In the genomic region with DNA sequence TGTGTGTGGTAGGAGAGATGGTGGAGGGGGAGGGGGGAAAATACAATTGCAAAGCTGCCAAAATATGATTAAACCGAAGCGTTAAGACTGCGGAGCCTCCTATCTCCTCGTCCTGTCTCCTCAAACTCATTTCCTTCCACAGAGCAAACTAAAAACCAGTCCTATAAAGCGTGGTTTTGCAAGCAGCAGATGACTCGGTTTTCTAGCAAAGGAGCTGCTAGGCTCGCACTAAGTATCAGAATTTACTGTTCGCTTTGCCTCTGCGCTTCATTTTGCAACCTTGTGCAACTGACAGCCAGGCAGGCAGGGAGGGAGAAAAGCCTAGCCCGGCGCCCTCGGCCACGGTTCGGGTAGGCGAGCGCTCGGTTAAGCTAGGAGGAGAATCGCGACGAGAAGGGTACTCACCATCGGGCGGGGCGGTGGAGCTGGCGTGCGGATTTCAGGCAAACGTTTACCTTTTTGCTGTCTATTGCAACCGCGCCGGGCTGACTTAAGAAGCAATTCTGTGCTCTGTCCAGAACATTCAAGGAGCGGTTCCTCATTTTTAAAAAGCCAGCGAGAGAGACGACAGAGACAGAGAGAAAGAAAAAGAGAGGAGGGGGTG, we compare ENCODE assay signal across 8 cellular contexts. TPM values are rescaled to one million over a fixed set of nuclear protein-coding genes. Genes with fewer than 3 reads are reported as not detected.
DNase-seq lines count a peak whose midpoint lies in the region; ATAC-seq and TF ChIP-seq lines count a peak whose summit lies in the region.

No MANE protein-coding gene starts in this region.

- peak overlapping the region; percentile 45 for H3K56ac ChIP-seq in mesendoderm (ENCODE audit: low read length)

- H3K79me2 ChIP-seq in mesendoderm (ENCODE audit: control insufficient read depth, insufficient read depth, low read length): no peaks in the 10 kb centered on the region

- no peak overlapping the region for H3K27ac ChIP-seq in mesendoderm (ENCODE audit: low read depth, low read length)

- peak overlapping the region; percentile 98 for H3K27ac Mint-ChIP-seq in Calu3 (ENCODE audit: unreplicated experiment)

- H3K4me3 Mint-ChIP-seq in Calu3 (ENCODE audit: low read depth, unreplicated experiment): no peak overlapping the region

- DNase-seq in Calu3 (no peak), NB4 (ENCODE audit: low read depth) (peak; percentile 95), cerebellar cortex (ENCODE audit: low spot score) (peak; percentile 50), mesendoderm (peak; percentile 34), KG1 (lab: John Stamatoyannopoulos, UW) (no peak)
- DNase-seq in stimulated activated naive CD4-positive, alpha-beta T cell treated with Interleukin-2 at 50 U/mL for 16 hours (lab: John Stamatoyannopoulos, UW): no peak

- no peaks in the 10 kb centered on the region for H3K36me3 ChIP-seq in mesendoderm (ENCODE audit: control insufficient read depth, insufficient read depth, low read length)

- H2BK15ac ChIP-seq in mesendoderm (replicated peaks; ENCODE audit: low read depth): no peak overlapping the region

- H3K4me1 Mint-ChIP-seq in Calu3 (ENCODE audit: low read depth, unreplicated experiment): peaks cover 40% of the 10 kb centered on the region

- no peaks in the 10 kb centered on the region for H3K27me3 Mint-ChIP-seq in Calu3 (ENCODE audit: unreplicated experiment)

- H3K9me3 Mint-ChIP-seq in Calu3 (ENCODE audit: low read depth, unreplicated experiment): no peaks in the 10 kb centered on the region

- peaks cover 98% of the 10 kb centered on the region for H3K36me3 Mint-ChIP-seq in Calu3 (ENCODE audit: insufficient read depth, unreplicated experiment)

- TSS peak; percentile 23 for BruUV-seq in Calu3 (replicated peaks; lab: Mats Ljungman, UMichigan)

- ATAC-seq in HG03460 (IDR thresholded peaks at IDR 0.05; ENCODE audit: unreplicated experiment): no peak
- ATAC-seq in HG03108 (IDR thresholded peaks at IDR 0.05; ENCODE audit: unreplicated experiment): no peak

- H3K9ac ChIP-seq in mesendoderm (ENCODE audit: low read length): peak overlapping the region; percentile 23

- H3K79me1 ChIP-seq in mesendoderm (ENCODE audit: low read length): no peaks in the 10 kb centered on the region

- no CpG with 5 or more reads among the region's 32 CpGs for WGBS in mesendoderm (ENCODE audit: extremely low coverage, insufficient coverage, low lambda C conversion rate)

- TF ChIP-seq POLR2A in NB4 (IDR thresholded peaks at IDR 0.05; ENCODE audit: extremely low read depth, insufficient read length): no peak

- no peak overlapping the region for H2AK5ac ChIP-seq in mesendoderm (ENCODE audit: low read length)

- H3K18ac ChIP-seq in mesendoderm (ENCODE audit: low read length): no peak overlapping the region

- H3K4me1 ChIP-seq in mesendoderm (ENCODE audit: control insufficient read depth, low read depth, low read length): peaks cover 7% of the 10 kb centered on the region

- H3K4ac ChIP-seq in mesendoderm (ENCODE audit: low read depth, low read length): no peak overlapping the region

- peak overlapping the region; percentile 69 for H3K4me2 ChIP-seq in mesendoderm (ENCODE audit: low read length)

- no peak for TF ChIP-seq CTCF in Calu3 (IDR thresholded peaks at IDR 0.05; ENCODE audit: unreplicated experiment)
- no peak for TF ChIP-seq CTCF in NB4 (IDR thresholded peaks at IDR 0.05; ENCODE audit: low read depth, low read length)

- peaks cover 67% of the 10 kb centered on the region for H3K27me3 ChIP-seq in mesendoderm (ENCODE audit: insufficient read depth, low read length, poor library complexity)

- no peak overlapping the region for H2BK5ac ChIP-seq in mesendoderm (ENCODE audit: low read length)

- no peak overlapping the region for H4K8ac ChIP-seq in mesendoderm (ENCODE audit: low read depth, low read length)

- H3K23ac ChIP-seq in mesendoderm (ENCODE audit: low read length): peak overlapping the region; percentile 17

- H3K4me3 ChIP-seq in NB4 (ENCODE audit: low read depth, low read length) (peak overlapping the region; percentile 84), mesendoderm (ENCODE audit: low read length) (no peak overlapping the region)

- H2BK120ac ChIP-seq in mesendoderm (ENCODE audit: low read depth, low read length): no peak overlapping the region

- H4K5ac ChIP-seq in mesendoderm (ENCODE audit: low read length): no peak overlapping the region

- CTCF ChIA-PET in Calu3 (lab: Charles Lee): interaction anchor here (0.5 to 5.8 kb wide), 38 partner anchors 9 to 1429 kb away, joined by 3 to 121 read pairs (median 4); no protein-coding TSS in a partner anchor

- intact Hi-C loops in Calu3 (cut with micrococcal nuclease; ENCODE audit: unreplicated experiment): loop anchor here (1.0 to 10.0 kb wide), 8 partner anchors 18 to 1069 kb away; no protein-coding TSS in a partner anchor

RNA-seq across cellular contexts. Expression of a gene that starts 3.8 kb away (rescaled TPM):
- 158 and 167 TPM in 2 replicates for total RNA-seq in Calu3 (2022)
- 0.03 TPM for polyA plus RNA-seq in mesendoderm (2013, experiment 1 of 2)
- polyA plus RNA-seq in mesendoderm (2013, experiment 2 of 2): 0.04 TPM

Comparison
In these comparisons a context has a peak if more than half of its experiments do, and no peak if none do; other contexts are left out.
1. DNase-seq: peak in NB4 (single experiment), cerebellar cortex (single experiment) and mesendoderm (single experiment); none in Calu3 (single experiment), stimulated activated naive CD4-positive, alpha-beta T cell treated with Interleukin-2 at 50 U/mL for 16 hours (single experiment) and KG1 (single experiment).